Comparison of ENCODE assay signal across 7 cellular contexts in genomic region chr4:9490986-9491385, GRCh38. TPM values are rescaled to one million over a fixed set of nuclear protein-coding genes. Genes with fewer than 3 reads are reported as not detected.
"Had no signal": no experiment of that assay in that cellular context is flagged by ENCODE, and none has a peak within 500 bp of the region (broad histone marks: within the 10 kb centered on the region; RNA-seq: fewer than 3 reads in every experiment).

No MANE protein-coding gene starts in this region.

RNA-seq across cellular contexts. Expression of gene DEFB131A, which starts 46.8 kb away (rescaled TPM):
- total RNA-seq: GM23248, GM23338, H1, H4, H7, H9, HFFc6 had no signal
